In genomic region chr17:1201132-1201702, GRCh38 we compare ENCODE assay signal across 12 cellular contexts. TPM values are rescaled to one million over a fixed set of nuclear protein-coding genes. Genes with fewer than 3 reads are reported as not detected.
DNase-seq lines count a peak whose midpoint lies in the region; ATAC-seq lines count a peak whose summit lies in the region.
"Had no signal": no experiment of that assay in that cellular context is flagged by ENCODE, and none has a peak within 500 bp of the region (broad histone marks: within the 10 kb centered on the region; RNA-seq: fewer than 3 reads in every experiment).

No MANE protein-coding gene starts in this region.

- no peak overlapping the region for H2BK120ac ChIP-seq in mesenchymal stem cell (ENCODE audit: low read depth, low read length)

- H2BK12ac ChIP-seq in mesenchymal stem cell (ENCODE audit: low read length in 2 of 2) = no peak overlapping the region

- H4K8ac ChIP-seq in mesenchymal stem cell (ENCODE audit: low read length) = no peak overlapping the region

- H3K4me1 ChIP-seq in mesenchymal stem cell (ENCODE audit: control insufficient read depth, insufficient read depth, low read depth, low read length) = peaks cover 20% of the 10 kb centered on the region

- no peak overlapping the region for H3K18ac ChIP-seq in mesenchymal stem cell (ENCODE audit: low read depth in 1 of 2, low read length in 2 of 2)

- H2BK5ac ChIP-seq in mesenchymal stem cell (ENCODE audit: low read depth, low read length, poor library complexity, severe bottlenecking) = no peak overlapping the region

- no peaks in the 10 kb centered on the region for H3K27me3 Mint-ChIP-seq in activated T-cell treated with anti-CD3 and anti-CD28 coated beads, Interleukin-2, amount 50 U/mL, for 4 hours (ENCODE audit: low read depth)

- H3K9me3 ChIP-seq in mesenchymal stem cell (ENCODE audit: control insufficient read depth, low read length) = no peaks in the 10 kb centered on the region

- no peaks in the 10 kb centered on the region for H3K36me3 ChIP-seq in mesenchymal stem cell (ENCODE audit: control insufficient read depth in 1 of 2, insufficient read depth in 2 of 2, low read depth in 1 of 2, low read length in 2 of 2)

- H3K36me3 Mint-ChIP-seq in activated T-cell treated with anti-CD3 and anti-CD28 coated beads, Interleukin-2, amount 50 U/mL, for 4 hours (ENCODE audit: insufficient read depth) = no peaks in the 10 kb centered on the region

- H2AK5ac ChIP-seq in mesenchymal stem cell (ENCODE audit: low read length, severe bottlenecking) = no peak overlapping the region

- H3K4me3 Mint-ChIP-seq in activated T-cell treated with anti-CD3 and anti-CD28 coated beads, Interleukin-2, amount 50 U/mL, for 4 hours = peak overlapping the region; percentile 11

- H2BK15ac ChIP-seq in mesenchymal stem cell (ENCODE audit: low read depth, poor library complexity, severe bottlenecking) = no peak overlapping the region

- no peak overlapping the region for H3K23ac ChIP-seq in mesenchymal stem cell (ENCODE audit: low read length in 2 of 2)

- no peak overlapping the region for H4K91ac ChIP-seq in mesenchymal stem cell (ENCODE audit: low read length)

- H3K9me3 Mint-ChIP-seq in activated T-cell treated with anti-CD3 and anti-CD28 coated beads, Interleukin-2, amount 50 U/mL, for 4 hours = no peaks in the 10 kb centered on the region

- no peak overlapping the region for H3K14ac ChIP-seq in mesenchymal stem cell (ENCODE audit: low read length in 2 of 2)

- H3K4ac ChIP-seq in mesenchymal stem cell (ENCODE audit: low read depth in 1 of 2, low read length in 2 of 2) = no peak overlapping the region

- WGBS in mesenchymal stem cell = 91% methylated on average over 25 of the region's 25 CpGs

- no peak overlapping the region for H3K27ac ChIP-seq in mesenchymal stem cell (ENCODE audit: low read length, poor library complexity, severe bottlenecking)

- H3K79me1 ChIP-seq in mesenchymal stem cell (replicated peaks; ENCODE audit: low read length, poor library complexity, severe bottlenecking) = no peaks in the 10 kb centered on the region

- H3K9ac ChIP-seq in mesenchymal stem cell (ENCODE audit: low read length) = no peak overlapping the region

- DNase-seq in stimulated activated CD4-positive, alpha-beta T cell treated with anti-CD3 and anti-CD28 coated beads, Interleukin-4, amount 100 ng/mL, for 24 hours = peak; percentile 27
- DNase-seq in stimulated activated CD4-positive, alpha-beta T cell treated with anti-CD3 and anti-CD28 coated beads, Interleukin-12 subunit alpha, Interleukin-12 subunit beta, amount 100 ng/mL, for 4 hours = no peak
- DNase-seq in activated T-cell treated with anti-CD3 and anti-CD28 coated beads, Interleukin-2, amount 50 U/mL, for 4 hours = peak; percentile 19
- DNase-seq in islet precursor cell (peak; percentile 58), HT-29 (ENCODE audit: low spot score) (no peak), A172 (ENCODE audit: low spot score) (no peak), mesenchymal stem cell (no peak)
- DNase-seq: activated CD4-positive, CD25-positive, alpha-beta regulatory T cell treated with anti-CD3 and anti-CD28 coated beads, Interleukin-2, amount 50 U/mL, for 72 hours; HCEC 1CT; NCI-H446; SHP77 had no signal

- H3K4me2 ChIP-seq in mesenchymal stem cell (ENCODE audit: low read length, poor library complexity, severe bottlenecking) = no peak overlapping the region

- H3K4me1 Mint-ChIP-seq in activated T-cell treated with anti-CD3 and anti-CD28 coated beads, Interleukin-2, amount 50 U/mL, for 4 hours (ENCODE audit: low read depth) = peaks cover 50% of the 10 kb centered on the region

- H2AFZ ChIP-seq in mesenchymal stem cell (ENCODE audit: low read depth, low read length) = no peak overlapping the region

- peak in 1 of 2 donors; percentile 22 for ATAC-seq in activated T-cell treated with anti-CD3 and anti-CD28 coated beads, Interleukin-2, amount 50 U/mL, for 4 hours
- no peak for ATAC-seq in GM18520 (IDR thresholded peaks at IDR 0.05; ENCODE audit: unreplicated experiment)

- H3K4me3 ChIP-seq in mesenchymal stem cell (ENCODE audit: insufficient read depth in 1 of 2, low read depth in 1 of 2, low read length in 2 of 2) = no peak overlapping the region

- no peaks in the 10 kb centered on the region for H3K27me3 ChIP-seq in mesenchymal stem cell (ENCODE audit: control insufficient read depth in 1 of 2, insufficient read depth in 1 of 2, low read length in 2 of 2)

RNA-seq across cellular contexts. Expression of gene ABR, which starts 21.4 kb away (rescaled TPM):
- total RNA-seq in activated T-cell treated with anti-CD3 and anti-CD28 coated beads, Interleukin-2, amount 50 U/mL, for 4 hours = 10 to 100 TPM; 41.0 to 44.7 (median 43.3) TPM
- total RNA-seq in HT-29 (2014; rRNA removed; shearing (Covaris generic)) = 54.9 and 85.2 TPM in 2 replicates
- 44.7 and 66.9 TPM in 2 replicates for total RNA-seq in A172 (2014; rRNA removed; shearing (Covaris generic))
- polyA plus RNA-seq in mesenchymal stem cell (2013, experiment 1 of 2) = 57.4 TPM
- polyA plus RNA-seq in mesenchymal stem cell (2013, experiment 2 of 2) = 56.4 TPM

Comparison
In these comparisons a context has a peak if more than half of its experiments do, and no peak if none do; other contexts are left out.
1. DNase-seq: peak in stimulated activated CD4-positive, alpha-beta T cell treated with anti-CD3 and anti-CD28 coated beads, Interleukin-4, amount 100 ng/mL, for 24 hours (single experiment), activated T-cell treated with anti-CD3 and anti-CD28 coated beads, Interleukin-2, amount 50 U/mL, for 4 hours (single experiment) and islet precursor cell (single experiment); none in stimulated activated CD4-positive, alpha-beta T cell treated with anti-CD3 and anti-CD28 coated beads, Interleukin-12 subunit alpha, Interleukin-12 subunit beta, amount 100 ng/mL, for 4 hours (single experiment), HT-29 (single experiment), A172 (single experiment) and mesenchymal stem cell (single experiment).